8 cellular contexts compared by ENCODE assay signal in the genomic region with DNA sequence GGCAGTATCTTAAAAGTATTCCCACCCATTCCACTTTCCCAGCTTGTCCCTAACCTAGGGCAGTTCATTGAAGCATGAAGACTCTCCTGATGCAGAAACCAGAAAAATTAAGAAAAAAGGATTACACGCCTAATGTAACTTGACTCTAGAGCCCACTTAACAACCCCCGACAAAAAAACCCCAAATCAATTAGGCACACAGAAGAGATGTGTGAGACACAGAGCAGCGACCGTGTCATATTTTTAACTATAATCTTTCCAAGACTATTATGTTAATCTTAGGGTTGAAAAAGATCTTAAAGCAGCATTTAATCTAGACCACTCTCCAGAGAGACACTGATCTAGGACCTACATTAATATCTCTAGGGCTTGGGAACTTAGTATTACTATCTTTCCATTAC. TPM values are rescaled to one million over a fixed set of nuclear protein-coding genes. Genes with fewer than 3 reads are reported as not detected.
DNase-seq lines count a peak whose midpoint lies in the region; ATAC-seq and TF ChIP-seq lines count a peak whose summit lies in the region.

No MANE protein-coding gene starts in this region.

- H3K14ac ChIP-seq in H9 (ENCODE audit: insufficient read depth, low read length): no peak overlapping the region

- H3K23ac ChIP-seq in H9 (ENCODE audit: insufficient read length, low read depth, low read length): no peak overlapping the region

- WGBS in H9 (ENCODE audit: extremely low coverage, insufficient read length, low lambda C conversion rate): no CpG with 5 or more reads among the region's 4 CpGs

- no peak overlapping the region for H4K91ac ChIP-seq in H9 (ENCODE audit: insufficient read length, low read depth, low read length)

- no peaks in the 10 kb centered on the region for H3K27me3 Mint-ChIP-seq in H9 (ENCODE audit: low read depth)

- H3K27ac ChIP-seq in H9 (ENCODE audit: insufficient read length, low read depth, low read length) (no peak overlapping the region), Peyer's patch (peak overlapping the region; percentile 91 to 98 (median 96))

- H3K4me2 ChIP-seq in H9 (ENCODE audit: insufficient read depth, insufficient read length, low read length): peak overlapping the region; percentile 81

- in situ Hi-C loops in GM13977 (cut with MboI; ENCODE audit: low pct_unique_long_range_greater_than_20kb, low sequenced_read_pairs, unreplicated experiment): no loop called here

- no peak overlapping the region for H2BK5ac ChIP-seq in H9 (ENCODE audit: insufficient read length, low read length)

- H3K4me1 Mint-ChIP-seq in H9: peaks cover 32 to 45% of the 10 kb centered on the region in 2 experiments

- no peak overlapping the region for H2BK20ac ChIP-seq in H9 (ENCODE audit: low read depth, low read length, poor library complexity, severe bottlenecking)

- H2BK15ac ChIP-seq in H9 (ENCODE audit: low read depth, low read length): no peak overlapping the region

- no peak overlapping the region for H4K8ac ChIP-seq in H9 (replicated peaks; ENCODE audit: insufficient read length, low read depth, low read length)

- H3K4me3 ChIP-seq in Peyer's patch (peak overlapping the region; percentile 68 to 91 (median 77)), fibroblast of pulmonary artery (replicated peaks; ENCODE audit: low read depth, low read length) (peak overlapping the region; percentile 73), skeletal muscle cell (ENCODE audit: low read depth, low read length) (peak overlapping the region; percentile 79)

- H3K9me3 ChIP-seq in H9 (ENCODE audit: control insufficient read depth, low read depth, low read length) (no peaks in the 10 kb centered on the region), Peyer's patch (no peaks in the 10 kb centered on the region)

- DNase-seq in H9 (no peak), Peyer's patch (no peak), fibroblast of pulmonary artery (ENCODE audit: low read depth) (no peak), skeletal muscle cell (ENCODE audit: low read depth) (no peak), GM13977 (ENCODE audit: low spot score) (no peak), kidney tubule cell (ENCODE audit: low spot score) (no peak), superior temporal gyrus (ENCODE audit: extremely low spot score) (no peak)

- no peak overlapping the region for H3K18ac ChIP-seq in H9 (ENCODE audit: insufficient read length, low read depth, low read length)

- peak overlapping the region; percentile 93 for H3K9ac ChIP-seq in H9 (ENCODE audit: extremely low read depth, insufficient read length, low read length)

- H3K79me2 ChIP-seq in H9 (ENCODE audit: insufficient read depth, low read length): peaks cover 51% of the 10 kb centered on the region

- no peak overlapping the region for H3K4ac ChIP-seq in H9 (ENCODE audit: low read depth, low read length)

- H3K9me3 Mint-ChIP-seq in H9: no peaks in the 10 kb centered on the region

- H2AFZ ChIP-seq in H9 (ENCODE audit: low read length): no peak overlapping the region

- no peaks in the 10 kb centered on the region for H4K20me1 ChIP-seq in H9 (ENCODE audit: control insufficient read depth, insufficient read depth, insufficient read length)

- peak overlapping the region; percentile 93 to 97 for H3K4me3 Mint-ChIP-seq in H9

- no peaks in the 10 kb centered on the region; the same call in 1 of the 2 replicates for H3K4me1 ChIP-seq in H9 (ENCODE audit: insufficient read depth, low read length)
- peaks cover 0 to 49% (median 9%) of the 10 kb centered on the region in 4 donors for H3K4me1 ChIP-seq in Peyer's patch

- no peak overlapping the region for H3T11ph ChIP-seq in H9 (ENCODE audit: low read length)

- H3K27me3 ChIP-seq in H9 (ENCODE audit: insufficient read depth, low read length) (no peaks in the 10 kb centered on the region), Peyer's patch (no peaks in the 10 kb centered on the region)

- no peak for ATAC-seq in GM21360 (IDR thresholded peaks at IDR 0.05; ENCODE audit: unreplicated experiment)

- no peak overlapping the region for H2BK12ac ChIP-seq in H9 (ENCODE audit: insufficient read length, low read depth, low read length)

- H3K79me1 ChIP-seq in H9 (ENCODE audit: insufficient read depth, low read depth, low read length, poor library complexity, severe bottlenecking): no peaks in the 10 kb centered on the region

- no peak overlapping the region for H2AK5ac ChIP-seq in H9 (ENCODE audit: insufficient read length, low read length)

- no peak for TF ChIP-seq POLR2A in Peyer's patch (IDR thresholded peaks at IDR 0.05)

- peak overlapping the region; percentile 51 to 100 (median 99) for H3K27ac Mint-ChIP-seq in H9

- H3K36me3 ChIP-seq in Peyer's patch: no peaks in the 10 kb centered on the region

- no peak overlapping the region for H4K5ac ChIP-seq in H9 (ENCODE audit: insufficient read length, low read depth, low read length)

- H3K56ac ChIP-seq in H9 (ENCODE audit: insufficient read length, low read depth, low read length): no peak overlapping the region

- H3K36me3 Mint-ChIP-seq in H9 (ENCODE audit: insufficient read depth in 1 of 3, low read depth in 3 of 3): peaks cover 10 to 26% (median 14%) of the 10 kb centered on the region in 3 experiments

- peaks cover 3% of the 10 kb centered on the region for H3K23me2 ChIP-seq in H9 (ENCODE audit: insufficient read length, low read depth, low read length, poor library complexity, severe bottlenecking)

- TF ChIP-seq CTCF in H9 (conservative IDR thresholded peaks at IDR 0.05) (no peak), Peyer's patch (IDR thresholded peaks at IDR 0.05) (no peak), fibroblast of pulmonary artery (IDR thresholded peaks at IDR 0.05; ENCODE audit: low read length, missing control alignments) (no peak), GM13977 (IDR thresholded peaks at IDR 0.05; ENCODE audit: extremely low read depth, insufficient read depth, missing control alignments) (no peak)

- no peak overlapping the region for H2BK120ac ChIP-seq in H9 (ENCODE audit: low read depth, low read length, poor library complexity, severe bottlenecking)

RNA-seq across cellular contexts. Expression of a gene that starts 1.3 kb away (rescaled TPM):
- total RNA-seq in H9 (2021) (155 and 158 TPM in 2 replicates), Peyer's patch (100 to 1,000 TPM in 1 of 4 donors, 10 to 100 TPM in 3; 65.0 to 137 (median 83.3) TPM)
